9 cellular contexts compared by ENCODE assay signal in the genomic region with DNA sequence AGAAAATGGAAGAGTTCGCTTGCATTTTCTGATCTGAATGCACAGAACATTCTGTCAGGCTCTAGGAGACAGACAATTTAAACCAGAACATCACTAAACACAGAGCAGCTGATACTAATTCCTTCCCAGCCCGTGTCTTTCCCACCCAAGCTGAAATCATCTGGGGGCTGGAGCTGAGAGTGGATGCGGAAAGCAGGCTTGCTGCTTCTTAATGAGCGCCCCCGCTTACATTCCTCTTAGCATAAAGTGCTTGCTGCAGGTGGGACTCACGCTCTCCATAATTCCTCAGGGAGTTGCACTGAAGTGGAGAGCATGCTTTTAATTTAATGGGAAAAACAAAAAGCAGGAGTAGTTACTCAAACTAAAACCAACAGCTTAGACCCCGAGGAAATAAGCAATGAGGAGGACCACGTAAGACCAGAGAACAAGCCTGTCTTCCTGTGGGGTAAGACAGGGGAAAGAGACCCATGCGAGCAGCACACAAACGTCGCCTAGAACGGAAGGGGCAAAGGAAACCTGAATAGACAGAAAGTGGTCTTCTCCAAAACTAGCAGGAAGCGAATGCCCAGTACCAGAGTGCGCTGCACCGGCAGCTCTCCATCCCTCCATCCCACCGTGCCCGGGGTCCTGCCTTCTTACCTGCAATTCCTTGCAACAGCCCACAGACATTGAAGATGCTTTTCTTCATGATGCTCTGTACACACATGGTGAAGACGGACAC.
DNase-seq lines count a peak whose midpoint lies in the region; ATAC-seq and TF ChIP-seq lines count a peak whose summit lies in the region.
"Had no signal": no experiment of that assay in that cellular context is flagged by ENCODE, and none has a peak within 500 bp of the region (broad histone marks: within the 10 kb centered on the region; RNA-seq: fewer than 3 reads in every experiment).

No MANE protein-coding gene starts in this region.

- ATAC-seq in stimulated activated effector memory CD8-positive, alpha-beta T cell treated with anti-CD3 and anti-CD28 coated beads, Interleukin-12 subunit alpha, Interleukin-12 subunit beta, amount 100 ng/mL, for 72 hours, result peak; percentile 22
- ATAC-seq: A549 had no signal

- no peaks in the 10 kb centered on the region for H3K36me3 ChIP-seq in SJCRH30

- H3K27me3 ChIP-seq in SJCRH30, result no peaks in the 10 kb centered on the region

- peak overlapping the region; percentile 20; the same call in 1 of the 2 replicates for H3K27ac ChIP-seq in SJCRH30

- no peaks in the 10 kb centered on the region for H3K9me3 Mint-ChIP-seq in stimulated activated effector memory CD8-positive, alpha-beta T cell treated with anti-CD3 and anti-CD28 coated beads, Interleukin-12 subunit alpha, Interleukin-12 subunit beta, amount 100 ng/mL, for 72 hours

- no peak overlapping the region for H3K27ac Mint-ChIP-seq in stimulated activated effector memory CD8-positive, alpha-beta T cell treated with anti-CD3 and anti-CD28 coated beads, Interleukin-12 subunit alpha, Interleukin-12 subunit beta, amount 100 ng/mL, for 72 hours

- no peaks in the 10 kb centered on the region for H3K36me3 Mint-ChIP-seq in stimulated activated effector memory CD8-positive, alpha-beta T cell treated with anti-CD3 and anti-CD28 coated beads, Interleukin-12 subunit alpha, Interleukin-12 subunit beta, amount 100 ng/mL, for 72 hours

- DNase-seq in NCI-H1417 (lab: John Stamatoyannopoulos, UW), result peak in 2 of 3 experiments; percentile 50 to 75
- no peak for DNase-seq in NCI-H1417 treated with DMSO at 0.1 percent for 48 hours (lab: John Stamatoyannopoulos, UW)
- no peak for DNase-seq in SJCRH30
- DNase-seq in fibroblast of villous mesenchyme (ENCODE audit: low read depth), result no peak
- no peak for DNase-seq in stimulated activated effector memory CD8-positive, alpha-beta T cell treated with anti-CD3 and anti-CD28 coated beads, Interleukin-12 subunit alpha, Interleukin-12 subunit beta, amount 100 ng/mL, for 72 hours (ENCODE audit: low spot score in 2 of 2)
- no peak for DNase-seq in GM03348 (ENCODE audit: low spot score)
- no peak for DNase-seq in D341Med (ENCODE audit: low spot score)
- no peak for DNase-seq in HK-2 (ENCODE audit: unreplicated experiment)

- H3K4me3 Mint-ChIP-seq in stimulated activated effector memory CD8-positive, alpha-beta T cell treated with anti-CD3 and anti-CD28 coated beads, Interleukin-12 subunit alpha, Interleukin-12 subunit beta, amount 100 ng/mL, for 72 hours, result peak overlapping the region; percentile 73

- TF ChIP-seq CTCF in fibroblast of villous mesenchyme (IDR thresholded peaks at IDR 0.05; ENCODE audit: insufficient read depth, low read depth, low read length), result no peak

- H3K4me1 ChIP-seq in SJCRH30, result peaks cover 47% of the 10 kb centered on the region

- peaks cover 18% of the 10 kb centered on the region for H3K4me1 Mint-ChIP-seq in stimulated activated effector memory CD8-positive, alpha-beta T cell treated with anti-CD3 and anti-CD28 coated beads, Interleukin-12 subunit alpha, Interleukin-12 subunit beta, amount 100 ng/mL, for 72 hours

- no peaks in the 10 kb centered on the region for H3K9me3 ChIP-seq in SJCRH30 (replicated peaks)
- H3K9me3 ChIP-seq: A549 had no signal

- no peak overlapping the region for H3K4me3 ChIP-seq in SJCRH30
- peak overlapping the region; percentile 36 for H3K4me3 ChIP-seq in fibroblast of villous mesenchyme (ENCODE audit: low read depth, low read length)
- H3K4me3 ChIP-seq: A549 had no signal

Comparison
In these comparisons a context has a peak if more than half of its experiments do, and no peak if none do; other contexts are left out.
1. DNase-seq: peak in NCI-H1417 (2 of 3); none in NCI-H1417 treated with DMSO at 0.1 percent for 48 hours (single experiment), SJCRH30 (0 of 2), fibroblast of villous mesenchyme (single experiment), stimulated activated effector memory CD8-positive, alpha-beta T cell treated with anti-CD3 and anti-CD28 coated beads, Interleukin-12 subunit alpha, Interleukin-12 subunit beta, amount 100 ng/mL, for 72 hours (0 of 2), GM03348 (single experiment), D341Med (single experiment) and HK-2 (single experiment).